In genomic region chr19:41869374-41869955, GRCh38 we compare ENCODE assay signal across 10 cellular contexts. TPM values are rescaled to one million over a fixed set of nuclear protein-coding genes. Genes with fewer than 3 reads are reported as not detected.
A peak's percentile ranks its signal among the peaks of the same experiment; 100 is the strongest.
DNase-seq lines count a peak whose midpoint lies in the region; ATAC-seq and TF ChIP-seq lines count a peak whose summit lies in the region.
"Had no signal": no experiment of that assay in that cellular context is flagged by ENCODE, and none has a peak within 500 bp of the region (broad histone marks: within the 10 kb centered on the region; RNA-seq: fewer than 3 reads in every experiment).

No MANE protein-coding gene starts in this region.

- H3K27ac Mint-ChIP-seq in activated naive CD8-positive, alpha-beta T cell treated with anti-CD3 and anti-CD28 coated beads, Interleukin-2, amount 10 ng/mL, durations not matched to agents 7 days and 5 days: peak overlapping the region; percentile 89

- no peaks in the 10 kb centered on the region for H3K9me3 Mint-ChIP-seq in activated naive CD8-positive, alpha-beta T cell treated with anti-CD3 and anti-CD28 coated beads, Interleukin-2, amount 10 ng/mL, durations not matched to agents 7 days and 5 days

- peak; percentile 20 for TF ChIP-seq POLR2A in GM18526 (IDR thresholded peaks at IDR 0.05; ENCODE audit: extremely low read depth, insufficient read length)

- no peaks in the 10 kb centered on the region for H3K27me3 ChIP-seq in A673 (replicated peaks; ENCODE audit: insufficient read depth, low read depth, low read length, poor library complexity)
- H3K27me3 ChIP-seq: testis had no signal

- no peak overlapping the region for H3K4me3 ChIP-seq in A673 (ENCODE audit: low read depth, low read length, poor library complexity, severe bottlenecking)
- H3K4me3 ChIP-seq: testis had no signal

- DNase-seq in A673 (ENCODE audit: low spot score) (no peak), HPDE6-E6E7 (ENCODE audit: extremely low spot score) (no peak)
- no peak for DNase-seq in activated naive CD8-positive, alpha-beta T cell treated with anti-CD3 and anti-CD28 coated beads, Interleukin-2, amount 10 ng/mL, durations not matched to agents 7 days and 5 days
- DNase-seq: dermis blood vessel endothelial cell, NCI-H526, testis had no signal

- peak overlapping the region; percentile 32 for H3K27ac ChIP-seq in A673 (ENCODE audit: low read depth, low read length, poor library complexity, severe bottlenecking)
- H3K27ac ChIP-seq: testis had no signal

- no peaks in the 10 kb centered on the region for H3K27me3 Mint-ChIP-seq in activated naive CD8-positive, alpha-beta T cell treated with anti-CD3 and anti-CD28 coated beads, Interleukin-2, amount 10 ng/mL, durations not matched to agents 7 days and 5 days

- peaks cover 57% of the 10 kb centered on the region for H3K4me1 Mint-ChIP-seq in activated naive CD8-positive, alpha-beta T cell treated with anti-CD3 and anti-CD28 coated beads, Interleukin-2, amount 10 ng/mL, durations not matched to agents 7 days and 5 days

- ATAC-seq in activated naive CD8-positive, alpha-beta T cell treated with anti-CD3 and anti-CD28 coated beads, Interleukin-2, amount 10 ng/mL, durations not matched to agents 7 days and 5 days (ENCODE audit: low read depth): no peak
- ATAC-seq in GM19035 (IDR thresholded peaks at IDR 0.05; ENCODE audit: unreplicated experiment) (no peak), HG03025 (IDR thresholded peaks at IDR 0.05; ENCODE audit: low FRiP score, unreplicated experiment) (no peak)
- ATAC-seq: sciatic nerve had no signal

- intact Hi-C loops in A673 (cut with micrococcal nuclease; ENCODE audit: unreplicated experiment): no loop called here

- no peaks in the 10 kb centered on the region for H3K9me3 ChIP-seq in A673 (ENCODE audit: low read depth, low read length, poor library complexity, severe bottlenecking)
- H3K9me3 ChIP-seq: testis had no signal

- BruUV-seq in A673 (replicated peaks; lab: Mats Ljungman, UMichigan): no TSS peak

- H3K36me3 Mint-ChIP-seq in activated naive CD8-positive, alpha-beta T cell treated with anti-CD3 and anti-CD28 coated beads, Interleukin-2, amount 10 ng/mL, durations not matched to agents 7 days and 5 days: peaks cover 28% of the 10 kb centered on the region

- H3K4me1 ChIP-seq in A673 (ENCODE audit: insufficient read depth, low read length, poor library complexity, severe bottlenecking): peaks cover 22% of the 10 kb centered on the region
- H3K4me1 ChIP-seq: testis had no signal

- TF ChIP-seq CTCF in A673 (conservative IDR thresholded peaks at IDR 0.05; ENCODE audit: low read depth, low read length): no peak

- H3K36me3 ChIP-seq in A673 (ENCODE audit: insufficient read depth, low read length, poor library complexity, severe bottlenecking): peaks cover 83% of the 10 kb centered on the region

- CTCF ChIA-PET in A673 (lab: Charles Lee): no interaction called here

- POLR2A ChIA-PET in A673 (lab: Charles Lee; ENCODE audit: low non-redundant PET): no interaction called here
- POLR2A ChIA-PET in activated naive CD8-positive, alpha-beta T cell treated with anti-CD3 and anti-CD28 coated beads, Interleukin-2, amount 10 ng/mL, durations not matched to agents 7 days and 5 days (lab: Charles Lee): interaction anchor here (1.0 to 9.6 kb wide), 5 partner anchors 9 to 83 kb away, joined by 3 to 314 read pairs (median 10); partner anchors contain the start of genes ARHGEF1 and RPS19

- no peak overlapping the region for H3K4me3 Mint-ChIP-seq in activated naive CD8-positive, alpha-beta T cell treated with anti-CD3 and anti-CD28 coated beads, Interleukin-2, amount 10 ng/mL, durations not matched to agents 7 days and 5 days

RNA-seq across cellular contexts. Expression of gene CD79A, which starts 7.6 kb away (rescaled TPM):
- 14.4 and 17.8 TPM in 2 replicates for total RNA-seq in A673 (2021)
- total RNA-seq in activated naive CD8-positive, alpha-beta T cell treated with anti-CD3 and anti-CD28 coated beads, Interleukin-2, amount 10 ng/mL, durations not matched to agents 7 days and 5 days: 10 to 100 TPM; 28.0 to 29.8 TPM

RNA-seq across cellular contexts. Expression of gene RPS19, which starts 9.4 kb away (rescaled TPM):
- total RNA-seq in A673 (2021): 2,479 and 2,559 TPM in 2 replicates
- total RNA-seq in activated naive CD8-positive, alpha-beta T cell treated with anti-CD3 and anti-CD28 coated beads, Interleukin-2, amount 10 ng/mL, durations not matched to agents 7 days and 5 days: 1,000 to 10,000 TPM; 3,237 to 3,326 TPM

RNA-seq across cellular contexts. Expression of gene ARHGEF1, which starts 13.5 kb away (rescaled TPM):
- total RNA-seq in A673 (2021): 159 and 164 TPM in 2 replicates
- total RNA-seq in activated naive CD8-positive, alpha-beta T cell treated with anti-CD3 and anti-CD28 coated beads, Interleukin-2, amount 10 ng/mL, durations not matched to agents 7 days and 5 days: 100 to 1,000 TPM; 807 to 824 TPM

RNA-seq across cellular contexts. Expression of gene DMRTC2, which starts 24.6 kb away (rescaled TPM):
- total RNA-seq in A673 (2021): not detected in 2 replicates
- not detected for total RNA-seq in activated naive CD8-positive, alpha-beta T cell treated with anti-CD3 and anti-CD28 coated beads, Interleukin-2, amount 10 ng/mL, durations not matched to agents 7 days and 5 days
- total RNA-seq: dermis blood vessel endothelial cell, sciatic nerve had no signal

RNA-seq across cellular contexts. Expression of gene LYPD4, which starts 25.0 kb away (rescaled TPM):
- total RNA-seq in A673 (2021): not detected in 2 replicates
- not detected for total RNA-seq in activated naive CD8-positive, alpha-beta T cell treated with anti-CD3 and anti-CD28 coated beads, Interleukin-2, amount 10 ng/mL, durations not matched to agents 7 days and 5 days
- total RNA-seq: dermis blood vessel endothelial cell, sciatic nerve had no signal
